ENCODE assay signal across 16 cellular contexts in the genomic region with DNA sequence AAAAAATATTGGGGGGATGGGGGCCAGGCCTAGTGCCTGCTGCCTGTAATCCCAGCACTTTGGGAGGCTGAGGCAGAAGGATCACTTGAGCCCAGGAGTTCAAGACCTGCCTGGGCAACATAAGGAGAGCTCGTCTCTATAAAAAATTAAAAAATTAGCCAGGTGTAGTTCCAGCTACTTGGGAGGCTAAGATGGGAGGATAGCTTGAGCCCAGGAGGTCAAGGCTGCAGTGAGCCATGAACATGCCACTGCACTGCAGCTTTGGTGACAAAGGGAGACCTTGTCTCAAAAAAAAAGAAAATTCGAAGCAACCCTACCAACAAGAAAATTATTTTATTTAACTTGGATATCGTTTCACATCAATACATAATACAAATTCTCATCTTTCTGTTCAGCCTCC.
"Had no signal": no experiment of that assay in that cellular context is flagged by ENCODE, and none has a peak within 500 bp of the region (broad histone marks: within the 10 kb centered on the region; RNA-seq: fewer than 3 reads in every experiment).

No MANE protein-coding gene starts in this region.

- H3K27me3 Mint-ChIP-seq: type B pancreatic cell had no signal

- H3K9me3 Mint-ChIP-seq: naive thymus-derived CD4-positive, alpha-beta T cell; nephron progenitor cell; type B pancreatic cell had no signal

- H3K9me3 ChIP-seq: heart left ventricle, right atrium auricular region, suprapubic skin, thyroid gland had no signal

- H3K36me3 ChIP-seq: heart left ventricle, right atrium auricular region, suprapubic skin, thyroid gland had no signal

- H3K4me3 Mint-ChIP-seq: naive thymus-derived CD4-positive, alpha-beta T cell; nephron progenitor cell; type B pancreatic cell had no signal

- H3K4me3 ChIP-seq: coronary artery, dorsolateral prefrontal cortex, heart left ventricle, right atrium auricular region, smooth muscle cell, suprapubic skin, thyroid gland had no signal

- H3K4me2 ChIP-seq: smooth muscle cell had no signal

- DNase-seq: effector CD8-positive, alpha-beta T cell; heart left ventricle; hippocampal formation; kidney glomerular epithelial cell; naive thymus-derived CD4-positive, alpha-beta T cell; nephron progenitor cell; stimulated activated CD4-positive, alpha-beta T cell treated with anti-CD3 and anti-CD28 coated beads, Interleukin-2, amount 100 ng/mL, for 48 hours; stimulated activated naive CD4-positive, alpha-beta T cell treated with Interleukin-2 at 50 U/mL for 16 hours; thyroid gland had no signal

- H3K36me3 Mint-ChIP-seq: naive thymus-derived CD4-positive, alpha-beta T cell; type B pancreatic cell had no signal

- ATAC-seq: esophagus mucosa; heart left ventricle; naive thymus-derived CD4-positive, alpha-beta T cell had no signal

- H3K27ac ChIP-seq: coronary artery, dorsolateral prefrontal cortex, heart left ventricle, right atrium auricular region, suprapubic skin, thyroid gland had no signal

- H3K27me3 ChIP-seq: dorsolateral prefrontal cortex, heart left ventricle, right atrium auricular region, suprapubic skin, thyroid gland had no signal

- H3K27ac Mint-ChIP-seq: type B pancreatic cell had no signal
